1 cellular context compared by ENCODE assay signal in the genomic region with DNA sequence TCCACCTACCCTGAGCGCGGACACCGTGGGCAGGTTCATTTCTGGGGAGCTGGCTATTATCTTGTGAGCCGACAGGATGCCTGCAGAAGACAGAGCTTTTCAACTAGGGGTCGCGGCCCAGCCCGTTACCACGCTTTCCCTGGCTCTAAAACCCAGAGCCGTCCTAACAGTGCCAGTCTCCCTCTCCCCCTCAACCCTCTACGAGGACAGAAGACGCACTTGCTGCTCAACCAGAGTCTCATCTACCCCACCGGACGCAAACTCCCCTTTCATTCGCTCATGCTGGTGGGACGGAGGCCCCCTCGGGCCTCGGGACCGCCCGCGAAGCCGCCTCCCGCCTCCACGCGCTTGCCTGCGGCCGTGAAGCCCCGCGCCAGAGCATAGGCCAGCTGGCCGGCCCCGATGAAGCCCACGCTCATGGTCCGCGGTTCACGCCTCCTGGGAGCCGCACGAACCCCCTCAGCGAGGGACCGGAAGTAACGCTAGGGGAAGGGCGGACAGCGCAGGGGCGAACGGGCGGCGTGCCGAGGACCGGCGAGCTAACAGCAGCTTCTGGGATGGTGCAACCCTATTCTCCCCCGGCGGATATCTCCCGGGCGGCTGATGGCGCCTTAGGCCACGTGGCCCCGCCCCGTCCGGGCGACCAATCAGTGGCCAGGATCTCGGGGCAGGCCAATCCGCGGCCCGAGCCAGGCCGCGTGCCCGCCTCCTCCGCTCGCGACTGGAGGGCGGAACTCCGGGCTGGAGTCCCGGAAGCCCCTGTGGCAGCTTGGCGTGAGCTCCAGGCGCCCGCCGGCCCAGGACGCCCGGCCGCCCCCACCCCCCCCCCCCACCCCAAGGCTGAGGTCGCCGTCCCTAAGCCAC.
A peak's percentile ranks its signal among the peaks of the same experiment; 100 is the strongest.
TF ChIP-seq lines count a peak whose summit lies in the region.

A gene (minus strand): TSS at position 559 of the 864 bp plus-strand sequence. CDS start 140 bp downstream, at position 419.

TF ChIP-seq in HepG2, 621 proteins besides CTCF, POLR2A, EP300 and RAD21 (continued from another document and continues in another):
- TF ChIP-seq, protein P1, sequence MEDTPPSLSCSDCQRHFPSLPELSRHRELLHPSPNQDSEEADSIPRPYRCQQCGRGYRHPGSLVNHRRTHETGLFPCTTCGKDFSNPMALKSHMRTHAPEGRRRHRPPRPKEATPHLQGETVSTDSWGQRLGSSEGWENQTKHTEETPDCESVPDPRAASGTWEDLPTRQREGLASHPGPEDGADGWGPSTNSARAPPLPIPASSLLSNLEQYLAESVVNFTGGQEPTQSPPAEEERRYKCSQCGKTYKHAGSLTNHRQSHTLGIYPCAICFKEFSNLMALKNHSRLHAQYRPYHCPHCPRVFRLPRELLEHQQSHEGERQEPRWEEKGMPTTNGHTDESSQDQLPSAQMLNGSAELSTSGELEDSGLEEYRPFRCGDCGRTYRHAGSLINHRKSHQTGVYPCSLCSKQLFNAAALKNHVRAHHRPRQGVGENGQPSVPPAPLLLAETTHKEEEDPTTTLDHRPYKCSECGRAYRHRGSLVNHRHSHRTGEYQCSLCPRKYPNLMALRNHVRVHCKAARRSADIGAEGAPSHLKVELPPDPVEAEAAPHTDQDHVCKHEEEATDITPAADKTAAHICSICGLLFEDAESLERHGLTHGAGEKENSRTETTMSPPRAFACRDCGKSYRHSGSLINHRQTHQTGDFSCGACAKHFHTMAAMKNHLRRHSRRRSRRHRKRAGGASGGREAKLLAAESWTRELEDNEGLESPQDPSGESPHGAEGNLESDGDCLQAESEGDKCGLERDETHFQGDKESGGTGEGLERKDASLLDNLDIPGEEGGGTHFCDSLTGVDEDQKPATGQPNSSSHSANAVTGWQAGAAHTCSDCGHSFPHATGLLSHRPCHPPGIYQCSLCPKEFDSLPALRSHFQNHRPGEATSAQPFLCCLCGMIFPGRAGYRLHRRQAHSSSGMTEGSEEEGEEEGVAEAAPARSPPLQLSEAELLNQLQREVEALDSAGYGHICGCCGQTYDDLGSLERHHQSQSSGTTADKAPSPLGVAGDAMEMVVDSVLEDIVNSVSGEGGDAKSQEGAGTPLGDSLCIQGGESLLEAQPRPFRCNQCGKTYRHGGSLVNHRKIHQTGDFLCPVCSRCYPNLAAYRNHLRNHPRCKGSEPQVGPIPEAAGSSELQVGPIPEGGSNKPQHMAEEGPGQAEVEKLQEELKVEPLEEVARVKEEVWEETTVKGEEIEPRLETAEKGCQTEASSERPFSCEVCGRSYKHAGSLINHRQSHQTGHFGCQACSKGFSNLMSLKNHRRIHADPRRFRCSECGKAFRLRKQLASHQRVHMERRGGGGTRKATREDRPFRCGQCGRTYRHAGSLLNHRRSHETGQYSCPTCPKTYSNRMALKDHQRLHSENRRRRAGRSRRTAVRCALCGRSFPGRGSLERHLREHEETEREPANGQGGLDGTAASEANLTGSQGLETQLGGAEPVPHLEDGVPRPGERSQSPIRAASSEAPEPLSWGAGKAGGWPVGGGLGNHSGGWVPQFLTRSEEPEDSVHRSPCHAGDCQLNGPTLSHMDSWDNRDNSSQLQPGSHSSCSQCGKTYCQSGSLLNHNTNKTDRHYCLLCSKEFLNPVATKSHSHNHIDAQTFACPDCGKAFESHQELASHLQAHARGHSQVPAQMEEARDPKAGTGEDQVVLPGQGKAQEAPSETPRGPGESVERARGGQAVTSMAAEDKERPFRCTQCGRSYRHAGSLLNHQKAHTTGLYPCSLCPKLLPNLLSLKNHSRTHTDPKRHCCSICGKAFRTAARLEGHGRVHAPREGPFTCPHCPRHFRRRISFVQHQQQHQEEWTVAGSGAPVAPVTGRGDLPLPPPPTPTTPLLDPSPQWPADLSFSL (CRISPR knock-in tag; IDR thresholded peaks at IDR 0.05), result 0 out of 2 replicates have a peak, but pooled peaks have one; percentile 23
- TF ChIP-seq, protein P2, sequence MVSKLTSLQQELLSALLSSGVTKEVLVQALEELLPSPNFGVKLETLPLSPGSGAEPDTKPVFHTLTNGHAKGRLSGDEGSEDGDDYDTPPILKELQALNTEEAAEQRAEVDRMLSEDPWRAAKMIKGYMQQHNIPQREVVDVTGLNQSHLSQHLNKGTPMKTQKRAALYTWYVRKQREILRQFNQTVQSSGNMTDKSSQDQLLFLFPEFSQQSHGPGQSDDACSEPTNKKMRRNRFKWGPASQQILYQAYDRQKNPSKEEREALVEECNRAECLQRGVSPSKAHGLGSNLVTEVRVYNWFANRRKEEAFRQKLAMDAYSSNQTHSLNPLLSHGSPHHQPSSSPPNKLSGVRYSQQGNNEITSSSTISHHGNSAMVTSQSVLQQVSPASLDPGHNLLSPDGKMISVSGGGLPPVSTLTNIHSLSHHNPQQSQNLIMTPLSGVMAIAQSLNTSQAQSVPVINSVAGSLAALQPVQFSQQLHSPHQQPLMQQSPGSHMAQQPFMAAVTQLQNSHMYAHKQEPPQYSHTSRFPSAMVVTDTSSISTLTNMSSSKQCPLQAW (CRISPR knock-in tag; IDR thresholded peaks at IDR 0.05), result peak; percentile 83; the same call in 1 of the 2 replicates
- TF ChIP-seq FOXK2 (IDR thresholded peaks at IDR 0.05), result no peak
- TF ChIP-seq ATM (IDR thresholded peaks at IDR 0.05; ENCODE audit: borderline replicate concordance), result no peak
- TF ChIP-seq JUNB (CRISPR knock-in tag; IDR thresholded peaks at IDR 0.05; ENCODE audit: borderline replicate concordance), result no peak
- TF ChIP-seq PAWR (CRISPR knock-in tag; IDR thresholded peaks at IDR 0.05; ENCODE audit: borderline replicate concordance), result no peak
- TF ChIP-seq, protein P3, sequence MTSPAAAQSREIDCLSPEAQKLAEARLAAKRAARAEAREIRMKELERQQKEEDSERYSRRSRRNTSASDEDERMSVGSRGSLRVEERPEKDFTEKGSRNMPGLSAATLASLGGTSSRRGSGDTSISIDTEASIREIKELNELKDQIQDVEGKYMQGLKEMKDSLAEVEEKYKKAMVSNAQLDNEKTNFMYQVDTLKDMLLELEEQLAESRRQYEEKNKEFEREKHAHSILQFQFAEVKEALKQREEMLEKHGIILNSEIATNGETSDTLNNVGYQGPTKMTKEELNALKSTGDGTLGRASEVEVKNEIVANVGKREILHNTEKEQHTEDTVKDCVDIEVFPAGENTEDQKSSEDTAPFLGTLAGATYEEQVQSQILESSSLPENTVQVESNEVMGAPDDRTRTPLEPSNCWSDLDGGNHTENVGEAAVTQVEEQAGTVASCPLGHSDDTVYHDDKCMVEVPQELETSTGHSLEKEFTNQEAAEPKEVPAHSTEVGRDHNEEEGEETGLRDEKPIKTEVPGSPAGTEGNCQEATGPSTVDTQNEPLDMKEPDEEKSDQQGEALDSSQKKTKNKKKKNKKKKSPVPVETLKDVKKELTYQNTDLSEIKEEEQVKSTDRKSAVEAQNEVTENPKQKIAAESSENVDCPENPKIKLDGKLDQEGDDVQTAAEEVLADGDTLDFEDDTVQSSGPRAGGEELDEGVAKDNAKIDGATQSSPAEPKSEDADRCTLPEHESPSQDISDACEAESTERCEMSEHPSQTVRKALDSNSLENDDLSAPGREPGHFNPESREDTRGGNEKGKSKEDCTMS (CRISPR knock-in tag; conservative IDR thresholded peaks at IDR 0.05), result no peak
- TF ChIP-seq SNAI1 (CRISPR knock-in tag; IDR thresholded peaks at IDR 0.05; ENCODE audit: borderline replicate concordance), result no peak; the same call in 1 of the 2 replicates
- TF ChIP-seq SMAD3 (CRISPR knock-in tag; IDR thresholded peaks at IDR 0.05), result no peak
- TF ChIP-seq ZNF253 (CRISPR knock-in tag; IDR thresholded peaks at IDR 0.05; ENCODE audit: borderline replicate concordance), result no peak
- 0 out of 2 replicates have a peak, but pooled peaks have one; percentile 41 for TF ChIP-seq CAMTA2 (CRISPR knock-in tag; IDR thresholded peaks at IDR 0.05; ENCODE audit: borderline replicate concordance)
- TF ChIP-seq, protein P4, sequence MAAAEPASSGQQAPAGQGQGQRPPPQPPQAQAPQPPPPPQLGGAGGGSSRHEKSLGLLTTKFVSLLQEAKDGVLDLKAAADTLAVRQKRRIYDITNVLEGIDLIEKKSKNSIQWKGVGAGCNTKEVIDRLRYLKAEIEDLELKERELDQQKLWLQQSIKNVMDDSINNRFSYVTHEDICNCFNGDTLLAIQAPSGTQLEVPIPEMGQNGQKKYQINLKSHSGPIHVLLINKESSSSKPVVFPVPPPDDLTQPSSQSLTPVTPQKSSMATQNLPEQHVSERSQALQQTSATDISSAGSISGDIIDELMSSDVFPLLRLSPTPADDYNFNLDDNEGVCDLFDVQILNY (CRISPR knock-in tag; conservative IDR thresholded peaks at IDR 0.05), result peak; percentile 78
- TF ChIP-seq ZIK1 (CRISPR knock-in tag; IDR thresholded peaks at IDR 0.05; ENCODE audit: borderline replicate concordance, low read depth), result no peak
- TF ChIP-seq, protein P5, sequence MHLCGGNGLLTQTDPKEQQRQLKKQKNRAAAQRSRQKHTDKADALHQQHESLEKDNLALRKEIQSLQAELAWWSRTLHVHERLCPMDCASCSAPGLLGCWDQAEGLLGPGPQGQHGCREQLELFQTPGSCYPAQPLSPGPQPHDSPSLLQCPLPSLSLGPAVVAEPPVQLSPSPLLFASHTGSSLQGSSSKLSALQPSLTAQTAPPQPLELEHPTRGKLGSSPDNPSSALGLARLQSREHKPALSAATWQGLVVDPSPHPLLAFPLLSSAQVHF (CRISPR knock-in tag; IDR thresholded peaks at IDR 0.05), result peak; percentile 64; the same call in 1 of the 2 replicates
- TF ChIP-seq, protein P6, sequence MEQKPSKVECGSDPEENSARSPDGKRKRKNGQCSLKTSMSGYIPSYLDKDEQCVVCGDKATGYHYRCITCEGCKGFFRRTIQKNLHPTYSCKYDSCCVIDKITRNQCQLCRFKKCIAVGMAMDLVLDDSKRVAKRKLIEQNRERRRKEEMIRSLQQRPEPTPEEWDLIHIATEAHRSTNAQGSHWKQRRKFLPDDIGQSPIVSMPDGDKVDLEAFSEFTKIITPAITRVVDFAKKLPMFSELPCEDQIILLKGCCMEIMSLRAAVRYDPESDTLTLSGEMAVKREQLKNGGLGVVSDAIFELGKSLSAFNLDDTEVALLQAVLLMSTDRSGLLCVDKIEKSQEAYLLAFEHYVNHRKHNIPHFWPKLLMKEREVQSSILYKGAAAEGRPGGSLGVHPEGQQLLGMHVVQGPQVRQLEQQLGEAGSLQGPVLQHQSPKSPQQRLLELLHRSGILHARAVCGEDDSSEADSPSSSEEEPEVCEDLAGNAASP (CRISPR knock-in tag; IDR thresholded peaks at IDR 0.05; ENCODE audit: borderline replicate concordance), result peak; percentile 12; the same call in 1 of the 2 replicates
- no peak for TF ChIP-seq STAT5B (CRISPR knock-in tag; IDR thresholded peaks at IDR 0.05)
- peak; percentile 89 for TF ChIP-seq NFYB (CRISPR knock-in tag; IDR thresholded peaks at IDR 0.05)
- TF ChIP-seq, protein P7, sequence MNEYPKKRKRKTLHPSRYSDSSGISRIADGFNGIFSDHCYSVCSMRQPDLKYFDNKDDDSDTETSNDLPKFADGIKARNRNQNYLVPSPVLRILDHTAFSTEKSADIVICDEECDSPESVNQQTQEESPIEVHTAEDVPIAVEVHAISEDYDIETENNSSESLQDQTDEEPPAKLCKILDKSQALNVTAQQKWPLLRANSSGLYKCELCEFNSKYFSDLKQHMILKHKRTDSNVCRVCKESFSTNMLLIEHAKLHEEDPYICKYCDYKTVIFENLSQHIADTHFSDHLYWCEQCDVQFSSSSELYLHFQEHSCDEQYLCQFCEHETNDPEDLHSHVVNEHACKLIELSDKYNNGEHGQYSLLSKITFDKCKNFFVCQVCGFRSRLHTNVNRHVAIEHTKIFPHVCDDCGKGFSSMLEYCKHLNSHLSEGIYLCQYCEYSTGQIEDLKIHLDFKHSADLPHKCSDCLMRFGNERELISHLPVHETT (CRISPR knock-in tag; conservative IDR thresholded peaks at IDR 0.05), result peak; percentile 98
- TF ChIP-seq, protein P8, sequence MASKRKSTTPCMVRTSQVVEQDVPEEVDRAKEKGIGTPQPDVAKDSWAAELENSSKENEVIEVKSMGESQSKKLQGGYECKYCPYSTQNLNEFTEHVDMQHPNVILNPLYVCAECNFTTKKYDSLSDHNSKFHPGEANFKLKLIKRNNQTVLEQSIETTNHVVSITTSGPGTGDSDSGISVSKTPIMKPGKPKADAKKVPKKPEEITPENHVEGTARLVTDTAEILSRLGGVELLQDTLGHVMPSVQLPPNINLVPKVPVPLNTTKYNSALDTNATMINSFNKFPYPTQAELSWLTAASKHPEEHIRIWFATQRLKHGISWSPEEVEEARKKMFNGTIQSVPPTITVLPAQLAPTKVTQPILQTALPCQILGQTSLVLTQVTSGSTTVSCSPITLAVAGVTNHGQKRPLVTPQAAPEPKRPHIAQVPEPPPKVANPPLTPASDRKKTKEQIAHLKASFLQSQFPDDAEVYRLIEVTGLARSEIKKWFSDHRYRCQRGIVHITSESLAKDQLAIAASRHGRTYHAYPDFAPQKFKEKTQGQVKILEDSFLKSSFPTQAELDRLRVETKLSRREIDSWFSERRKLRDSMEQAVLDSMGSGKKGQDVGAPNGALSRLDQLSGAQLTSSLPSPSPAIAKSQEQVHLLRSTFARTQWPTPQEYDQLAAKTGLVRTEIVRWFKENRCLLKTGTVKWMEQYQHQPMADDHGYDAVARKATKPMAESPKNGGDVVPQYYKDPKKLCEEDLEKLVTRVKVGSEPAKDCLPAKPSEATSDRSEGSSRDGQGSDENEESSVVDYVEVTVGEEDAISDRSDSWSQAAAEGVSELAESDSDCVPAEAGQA (IDR thresholded peaks at IDR 0.05; ENCODE audit: low read depth), result peak; percentile 20; the same call in 1 of the 2 replicates
- TF ChIP-seq, protein P8 (CRISPR knock-in tag; IDR thresholded peaks at IDR 0.05; ENCODE audit: borderline replicate concordance), result no peak
- TF ChIP-seq ZNF282 (IDR thresholded peaks at IDR 0.05; ENCODE audit: partially characterized antibody), result no peak
- TF ChIP-seq MTF1 (CRISPR knock-in tag; IDR thresholded peaks at IDR 0.05), result 0 out of 2 replicates have a peak, but pooled peaks have one; percentile 6
- TF ChIP-seq WIZ (CRISPR knock-in tag; IDR thresholded peaks at IDR 0.05), result peak; percentile 50; the same call in 1 of the 2 replicates
